ENCODE assay signal across 8 cellular contexts in genomic region chr9:111483862-111484563, GRCh38. TPM values are rescaled to one million over a fixed set of nuclear protein-coding genes. Genes with fewer than 3 reads are reported as not detected.
DNase-seq lines count a peak whose midpoint lies in the region; ATAC-seq and TF ChIP-seq lines count a peak whose summit lies in the region.

Gene ECPAS, minus strand, starts transcription at chr9:111484383. Its CDS starts 11,465 bp downstream, at chr9:111472918.

- peak; percentile 61 for ATAC-seq in GM21528 (IDR thresholded peaks at IDR 0.05; ENCODE audit: low FRiP score, unreplicated experiment)
- peak; percentile 82 for ATAC-seq in gastroesophageal sphincter

- H3K9me3 ChIP-seq in SK-N-MC (ENCODE audit: low read depth, low read length) = no peaks in the 10 kb centered on the region
- H3K9me3 ChIP-seq in gastroesophageal sphincter = no peaks in the 10 kb centered on the region
- no peaks in the 10 kb centered on the region for H3K9me3 ChIP-seq in neutrophil

- peak; percentile 38 to 41 for TF ChIP-seq POLR2A in gastroesophageal sphincter (IDR thresholded peaks at IDR 0.05)

- peak within 1 kb of the TSS; percentile 95 for H3K9ac ChIP-seq in SK-N-MC (ENCODE audit: insufficient read length)

- H3K27me3 ChIP-seq in gastroesophageal sphincter (no peaks in the 10 kb centered on the region), neutrophil (peaks cover 8% of the 10 kb centered on the region)

- H3K36me3 ChIP-seq in SK-N-MC (ENCODE audit: insufficient read depth, low read length) (no peaks in the 10 kb centered on the region), gastroesophageal sphincter (no peaks in the 10 kb centered on the region), neutrophil (no peaks in the 10 kb centered on the region)

- DNase-seq in DMS79 (lab: John Stamatoyannopoulos, UW) (peak; percentile 16), HuH-7.5 (ENCODE audit: low spot score) (peak; percentile 89), SK-N-MC (ENCODE audit: low read depth, low spot score) (no peak)
- peak; percentile 71 for DNase-seq in activated naive CD4-positive, alpha-beta T cell treated with anti-CD3 and anti-CD28 coated beads, Interleukin-2, amount 50 U/mL, for 16 hours

- H3K4me1 ChIP-seq in gastroesophageal sphincter = peaks cover 0 to 41% (median 8%) of the 10 kb centered on the region in 3 donors
- H3K4me1 ChIP-seq in neutrophil (ENCODE audit: control insufficient read depth in 1 of 2, insufficient read depth in 1 of 2, low read depth in 1 of 2, low read length in 1 of 2) = peaks cover 15% of the 10 kb centered on the region in 2 experiments

- peak in 2 of 4 experiments; percentile 16 to 32 for TF ChIP-seq CTCF in gastroesophageal sphincter (IDR thresholded peaks at IDR 0.05)
- no peak for TF ChIP-seq CTCF in neutrophil (IDR thresholded peaks at IDR 0.05)
- TF ChIP-seq CTCF in subcutaneous adipose tissue (IDR thresholded peaks at IDR 0.05; ENCODE audit: low read depth) = no peak

- H3K27ac ChIP-seq in SK-N-MC (peak within 1 kb of the TSS; percentile 84; the same call in 1 of the 2 replicates), gastroesophageal sphincter (peak within 1 kb of the TSS; percentile 89 to 100 (median 95)), neutrophil (peak within 1 kb of the TSS; percentile 94)

- H3K4me3 ChIP-seq in SK-N-MC (peak within 1 kb of the TSS; percentile 99), gastroesophageal sphincter (peak within 1 kb of the TSS; percentile 75 to 95), neutrophil (ENCODE audit: low read depth in 1 of 2, low read length in 1 of 2) (peak within 1 kb of the TSS; percentile 84 to 95)

- WGBS in gastroesophageal sphincter (ENCODE audit: low coverage in 1 of 2), 2 donors = no CpG with 5 or more reads among the region's 99 CpGs

- TF ChIP-seq EP300 in gastroesophageal sphincter (IDR thresholded peaks at IDR 0.05) = no peak

RNA-seq across cellular contexts. Expression of gene ECPAS, which starts in this region (rescaled TPM):
- total RNA-seq in gastroesophageal sphincter = 100 to 1,000 TPM in 1 of 4 donors, 10 to 100 TPM in 3; 75.5 to 114 (median 94.3) TPM
- total RNA-seq in subcutaneous adipose tissue = 100 to 1,000 TPM in 3 of 4 donors, 10 to 100 TPM in 1; 92.8 to 152 (median 147) TPM
